Comparison of ENCODE assay signal across 1 cellular context in the genomic region with DNA sequence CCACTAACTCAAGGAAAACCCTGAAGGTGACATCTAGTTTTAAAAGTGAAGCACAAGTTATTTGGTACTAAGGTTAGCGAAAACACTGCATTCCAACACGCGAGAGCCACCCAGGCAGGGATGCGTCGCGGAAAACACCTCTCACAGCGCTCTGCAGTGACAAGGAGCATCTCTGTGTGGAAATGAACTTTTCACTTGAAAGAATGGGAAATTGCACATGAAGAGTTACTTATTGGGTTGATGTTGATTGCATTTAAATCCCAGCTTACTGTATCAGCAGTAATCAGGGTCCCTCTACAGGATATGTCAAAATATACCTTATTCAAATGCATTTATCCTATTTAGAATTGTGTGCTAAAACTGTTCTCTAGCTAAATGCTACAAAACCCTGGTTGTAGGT.
TF ChIP-seq lines count a peak whose summit lies in the region.

No MANE protein-coding gene starts in this region.

TF ChIP-seq in H1, 55 proteins besides CTCF, POLR2A, EP300 and RAD21 (continued from another document):
- TF ChIP-seq, protein P1, sequence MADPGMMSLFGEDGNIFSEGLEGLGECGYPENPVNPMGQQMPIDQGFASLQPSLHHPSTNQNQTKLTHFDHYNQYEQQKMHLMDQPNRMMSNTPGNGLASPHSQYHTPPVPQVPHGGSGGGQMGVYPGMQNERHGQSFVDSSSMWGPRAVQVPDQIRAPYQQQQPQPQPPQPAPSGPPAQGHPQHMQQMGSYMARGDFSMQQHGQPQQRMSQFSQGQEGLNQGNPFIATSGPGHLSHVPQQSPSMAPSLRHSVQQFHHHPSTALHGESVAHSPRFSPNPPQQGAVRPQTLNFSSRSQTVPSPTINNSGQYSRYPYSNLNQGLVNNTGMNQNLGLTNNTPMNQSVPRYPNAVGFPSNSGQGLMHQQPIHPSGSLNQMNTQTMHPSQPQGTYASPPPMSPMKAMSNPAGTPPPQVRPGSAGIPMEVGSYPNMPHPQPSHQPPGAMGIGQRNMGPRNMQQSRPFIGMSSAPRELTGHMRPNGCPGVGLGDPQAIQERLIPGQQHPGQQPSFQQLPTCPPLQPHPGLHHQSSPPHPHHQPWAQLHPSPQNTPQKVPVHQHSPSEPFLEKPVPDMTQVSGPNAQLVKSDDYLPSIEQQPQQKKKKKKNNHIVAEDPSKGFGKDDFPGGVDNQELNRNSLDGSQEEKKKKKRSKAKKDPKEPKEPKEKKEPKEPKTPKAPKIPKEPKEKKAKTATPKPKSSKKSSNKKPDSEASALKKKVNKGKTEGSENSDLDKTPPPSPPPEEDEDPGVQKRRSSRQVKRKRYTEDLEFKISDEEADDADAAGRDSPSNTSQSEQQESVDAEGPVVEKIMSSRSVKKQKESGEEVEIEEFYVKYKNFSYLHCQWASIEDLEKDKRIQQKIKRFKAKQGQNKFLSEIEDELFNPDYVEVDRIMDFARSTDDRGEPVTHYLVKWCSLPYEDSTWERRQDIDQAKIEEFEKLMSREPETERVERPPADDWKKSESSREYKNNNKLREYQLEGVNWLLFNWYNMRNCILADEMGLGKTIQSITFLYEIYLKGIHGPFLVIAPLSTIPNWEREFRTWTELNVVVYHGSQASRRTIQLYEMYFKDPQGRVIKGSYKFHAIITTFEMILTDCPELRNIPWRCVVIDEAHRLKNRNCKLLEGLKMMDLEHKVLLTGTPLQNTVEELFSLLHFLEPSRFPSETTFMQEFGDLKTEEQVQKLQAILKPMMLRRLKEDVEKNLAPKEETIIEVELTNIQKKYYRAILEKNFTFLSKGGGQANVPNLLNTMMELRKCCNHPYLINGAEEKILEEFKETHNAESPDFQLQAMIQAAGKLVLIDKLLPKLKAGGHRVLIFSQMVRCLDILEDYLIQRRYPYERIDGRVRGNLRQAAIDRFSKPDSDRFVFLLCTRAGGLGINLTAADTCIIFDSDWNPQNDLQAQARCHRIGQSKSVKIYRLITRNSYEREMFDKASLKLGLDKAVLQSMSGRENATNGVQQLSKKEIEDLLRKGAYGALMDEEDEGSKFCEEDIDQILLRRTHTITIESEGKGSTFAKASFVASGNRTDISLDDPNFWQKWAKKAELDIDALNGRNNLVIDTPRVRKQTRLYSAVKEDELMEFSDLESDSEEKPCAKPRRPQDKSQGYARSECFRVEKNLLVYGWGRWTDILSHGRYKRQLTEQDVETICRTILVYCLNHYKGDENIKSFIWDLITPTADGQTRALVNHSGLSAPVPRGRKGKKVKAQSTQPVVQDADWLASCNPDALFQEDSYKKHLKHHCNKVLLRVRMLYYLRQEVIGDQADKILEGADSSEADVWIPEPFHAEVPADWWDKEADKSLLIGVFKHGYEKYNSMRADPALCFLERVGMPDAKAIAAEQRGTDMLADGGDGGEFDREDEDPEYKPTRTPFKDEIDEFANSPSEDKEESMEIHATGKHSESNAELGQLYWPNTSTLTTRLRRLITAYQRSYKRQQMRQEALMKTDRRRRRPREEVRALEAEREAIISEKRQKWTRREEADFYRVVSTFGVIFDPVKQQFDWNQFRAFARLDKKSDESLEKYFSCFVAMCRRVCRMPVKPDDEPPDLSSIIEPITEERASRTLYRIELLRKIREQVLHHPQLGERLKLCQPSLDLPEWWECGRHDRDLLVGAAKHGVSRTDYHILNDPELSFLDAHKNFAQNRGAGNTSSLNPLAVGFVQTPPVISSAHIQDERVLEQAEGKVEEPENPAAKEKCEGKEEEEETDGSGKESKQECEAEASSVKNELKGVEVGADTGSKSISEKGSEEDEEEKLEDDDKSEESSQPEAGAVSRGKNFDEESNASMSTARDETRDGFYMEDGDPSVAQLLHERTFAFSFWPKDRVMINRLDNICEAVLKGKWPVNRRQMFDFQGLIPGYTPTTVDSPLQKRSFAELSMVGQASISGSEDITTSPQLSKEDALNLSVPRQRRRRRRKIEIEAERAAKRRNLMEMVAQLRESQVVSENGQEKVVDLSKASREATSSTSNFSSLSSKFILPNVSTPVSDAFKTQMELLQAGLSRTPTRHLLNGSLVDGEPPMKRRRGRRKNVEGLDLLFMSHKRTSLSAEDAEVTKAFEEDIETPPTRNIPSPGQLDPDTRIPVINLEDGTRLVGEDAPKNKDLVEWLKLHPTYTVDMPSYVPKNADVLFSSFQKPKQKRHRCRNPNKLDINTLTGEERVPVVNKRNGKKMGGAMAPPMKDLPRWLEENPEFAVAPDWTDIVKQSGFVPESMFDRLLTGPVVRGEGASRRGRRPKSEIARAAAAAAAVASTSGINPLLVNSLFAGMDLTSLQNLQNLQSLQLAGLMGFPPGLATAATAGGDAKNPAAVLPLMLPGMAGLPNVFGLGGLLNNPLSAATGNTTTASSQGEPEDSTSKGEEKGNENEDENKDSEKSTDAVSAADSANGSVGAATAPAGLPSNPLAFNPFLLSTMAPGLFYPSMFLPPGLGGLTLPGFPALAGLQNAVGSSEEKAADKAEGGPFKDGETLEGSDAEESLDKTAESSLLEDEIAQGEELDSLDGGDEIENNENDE (IDR thresholded peaks at IDR 0.05; ENCODE audit: insufficient replicate concordance, low read length): no peak
